ENCODE assay signal across 1 cellular context in the genomic region with DNA sequence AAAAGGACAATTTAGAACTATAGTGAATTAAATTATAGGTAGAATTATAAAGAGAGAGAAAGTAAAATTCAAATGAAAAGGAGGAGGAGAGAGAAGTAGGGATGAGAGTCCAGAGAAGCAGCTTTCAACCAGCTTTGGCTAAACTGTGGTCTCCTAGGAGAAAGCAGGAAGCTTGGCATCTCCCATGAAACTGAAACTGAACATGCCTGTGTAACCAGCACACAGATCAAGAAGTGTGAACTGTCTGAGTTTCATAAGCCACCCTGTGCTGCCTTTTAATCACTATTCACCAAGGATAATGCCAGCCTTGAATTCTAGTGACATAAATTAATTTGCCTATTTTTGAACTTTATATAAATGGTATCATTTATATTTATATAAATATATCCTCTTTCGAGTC.
TF ChIP-seq lines count a peak whose summit lies in the region.

No MANE protein-coding gene starts in this region.

TF ChIP-seq in HepG2, 621 proteins besides CTCF, POLR2A, EP300 and RAD21 (continued from another document):
- TF ChIP-seq, protein P1, sequence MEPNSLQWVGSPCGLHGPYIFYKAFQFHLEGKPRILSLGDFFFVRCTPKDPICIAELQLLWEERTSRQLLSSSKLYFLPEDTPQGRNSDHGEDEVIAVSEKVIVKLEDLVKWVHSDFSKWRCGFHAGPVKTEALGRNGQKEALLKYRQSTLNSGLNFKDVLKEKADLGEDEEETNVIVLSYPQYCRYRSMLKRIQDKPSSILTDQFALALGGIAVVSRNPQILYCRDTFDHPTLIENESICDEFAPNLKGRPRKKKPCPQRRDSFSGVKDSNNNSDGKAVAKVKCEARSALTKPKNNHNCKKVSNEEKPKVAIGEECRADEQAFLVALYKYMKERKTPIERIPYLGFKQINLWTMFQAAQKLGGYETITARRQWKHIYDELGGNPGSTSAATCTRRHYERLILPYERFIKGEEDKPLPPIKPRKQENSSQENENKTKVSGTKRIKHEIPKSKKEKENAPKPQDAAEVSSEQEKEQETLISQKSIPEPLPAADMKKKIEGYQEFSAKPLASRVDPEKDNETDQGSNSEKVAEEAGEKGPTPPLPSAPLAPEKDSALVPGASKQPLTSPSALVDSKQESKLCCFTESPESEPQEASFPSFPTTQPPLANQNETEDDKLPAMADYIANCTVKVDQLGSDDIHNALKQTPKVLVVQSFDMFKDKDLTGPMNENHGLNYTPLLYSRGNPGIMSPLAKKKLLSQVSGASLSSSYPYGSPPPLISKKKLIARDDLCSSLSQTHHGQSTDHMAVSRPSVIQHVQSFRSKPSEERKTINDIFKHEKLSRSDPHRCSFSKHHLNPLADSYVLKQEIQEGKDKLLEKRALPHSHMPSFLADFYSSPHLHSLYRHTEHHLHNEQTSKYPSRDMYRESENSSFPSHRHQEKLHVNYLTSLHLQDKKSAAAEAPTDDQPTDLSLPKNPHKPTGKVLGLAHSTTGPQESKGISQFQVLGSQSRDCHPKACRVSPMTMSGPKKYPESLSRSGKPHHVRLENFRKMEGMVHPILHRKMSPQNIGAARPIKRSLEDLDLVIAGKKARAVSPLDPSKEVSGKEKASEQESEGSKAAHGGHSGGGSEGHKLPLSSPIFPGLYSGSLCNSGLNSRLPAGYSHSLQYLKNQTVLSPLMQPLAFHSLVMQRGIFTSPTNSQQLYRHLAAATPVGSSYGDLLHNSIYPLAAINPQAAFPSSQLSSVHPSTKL (CRISPR knock-in tag; IDR thresholded peaks at IDR 0.05): no peak
- TF ChIP-seq IKZF4 (CRISPR knock-in tag; IDR thresholded peaks at IDR 0.05; ENCODE audit: borderline replicate concordance, low read depth, not compliant biosample characterization): no peak
- no peak for TF ChIP-seq FOXK1 (CRISPR knock-in tag; IDR thresholded peaks at IDR 0.05; ENCODE audit: borderline replicate concordance, low read depth)
- no peak for TF ChIP-seq FOXJ3 (CRISPR knock-in tag; IDR thresholded peaks at IDR 0.05; ENCODE audit: borderline replicate concordance)
- no peak for TF ChIP-seq RBAK (CRISPR knock-in tag; IDR thresholded peaks at IDR 0.05)
TF ChIP-seq in HepG2: peak in this region for 0.
